Comparison of ENCODE assay signal across 5 cellular contexts in genomic region chr4:87935954-87936353, GRCh38. TPM values are rescaled to one million over a fixed set of nuclear protein-coding genes. Genes with fewer than 3 reads are reported as not detected.
"Had no signal": no experiment of that assay in that cellular context is flagged by ENCODE, and none has a peak within 500 bp of the region (broad histone marks: within the 10 kb centered on the region; RNA-seq: fewer than 3 reads in every experiment).

No MANE protein-coding gene starts in this region.

RNA-seq across cellular contexts. Expression of gene SPP1, which starts 39.6 kb away (rescaled TPM):
- total RNA-seq: dermis microvascular lymphatic vessel endothelial cell, endothelial cell of umbilical vein, myocyte had no signal
- polyA plus RNA-seq: endothelial cell of umbilical vein; immature natural killer cell; naive thymus-derived CD8-positive, alpha-beta T cell had no signal
